Comparison of ENCODE assay signal across 13 cellular contexts in genomic region chr4:15893967-15894366, GRCh38. TPM values are rescaled to one million over a fixed set of nuclear protein-coding genes. Genes with fewer than 3 reads are reported as not detected.
DNase-seq lines count a peak whose midpoint lies in the region; ATAC-seq, FAIRE-seq and TF ChIP-seq lines count a peak whose summit lies in the region.
"Had no signal": no experiment of that assay in that cellular context is flagged by ENCODE, and none has a peak within 500 bp of the region (broad histone marks: within the 10 kb centered on the region; RNA-seq: fewer than 3 reads in every experiment).

No MANE protein-coding gene starts in this region.

- FAIRE-seq in GM12891 (lab: Jason Lieb, UNC) = no peak

- POLR2A ChIA-PET in SK-N-SH (lab: Yijun Ruan, JAX) = no interaction called here
- POLR2A ChIA-PET in activated CD8-positive, alpha-beta T cell treated with anti-CD3 and anti-CD28 coated beads, Interleukin-2, amount 10 ng/mL, durations not matched to agents 7 days and 5 days (lab: Charles Lee) = no interaction called here

- H3K9me3 ChIP-seq in GM23248 (ENCODE audit: low read depth) = no peaks in the 10 kb centered on the region
- no peaks in the 10 kb centered on the region for H3K9me3 ChIP-seq in SK-N-SH
- H3K9me3 ChIP-seq in stomach smooth muscle (ENCODE audit: control insufficient read depth in 2 of 2, low read length in 2 of 2) = no peaks in the 10 kb centered on the region

- H3F3A ChIP-seq in GM23248 (ENCODE audit: insufficient read depth) = peaks cover 24% of the 10 kb centered on the region
- H3F3A ChIP-seq in SK-N-SH (replicated peaks; ENCODE audit: insufficient read depth) = no peaks in the 10 kb centered on the region

- peak overlapping the region; percentile 67 for H3K27ac ChIP-seq in GM23248
- H3K27ac ChIP-seq in SK-N-SH (ENCODE audit: low read depth in 2 of 2, low read length in 1 of 2) = peak overlapping the region in 1 of 2 experiments; percentile 61; a peak in 2 of 4 replicates
- H3K27ac ChIP-seq in stomach smooth muscle (ENCODE audit: low read length) = peak overlapping the region; percentile 49
- H3K27ac ChIP-seq: neural progenitor cell had no signal

- in situ Hi-C loops in GM23248 (cut with MboI) = no loop called here

- peaks cover 12% of the 10 kb centered on the region for H3K27me3 Mint-ChIP-seq in activated T-cell treated with anti-CD3 and anti-CD28 coated beads, Interleukin-2, amount 50 U/mL, for 4 hours (ENCODE audit: low read depth)
- peaks cover 32% of the 10 kb centered on the region for H3K27me3 Mint-ChIP-seq in activated CD8-positive, alpha-beta T cell treated with anti-CD3 and anti-CD28 coated beads, Interleukin-2, amount 10 ng/mL, durations not matched to agents 7 days and 5 days (ENCODE audit: low read depth)

- no peak overlapping the region for H3K4me3 Mint-ChIP-seq in activated T-cell treated with anti-CD3 and anti-CD28 coated beads, Interleukin-2, amount 50 U/mL, for 4 hours
- no peak overlapping the region for H3K4me3 Mint-ChIP-seq in activated CD8-positive, alpha-beta T cell treated with anti-CD3 and anti-CD28 coated beads, Interleukin-2, amount 10 ng/mL, durations not matched to agents 7 days and 5 days
- H3K4me3 Mint-ChIP-seq: neural progenitor cell had no signal

- ATAC-seq in activated T-cell treated with anti-CD3 and anti-CD28 coated beads, Interleukin-2, amount 50 U/mL, for 4 hours = no peak
- ATAC-seq in activated CD8-positive, alpha-beta T cell treated with anti-CD3 and anti-CD28 coated beads, Interleukin-2, amount 10 ng/mL, durations not matched to agents 7 days and 5 days = no peak
- ATAC-seq in GM21381 (IDR thresholded peaks at IDR 0.05; ENCODE audit: unreplicated experiment) = no peak

- no peak for TF ChIP-seq CTCF in SK-N-SH (IDR thresholded peaks at IDR 0.05)

- H3K79me2 ChIP-seq in GM23248 (ENCODE audit: insufficient read depth) = no peaks in the 10 kb centered on the region
- no peaks in the 10 kb centered on the region for H3K79me2 ChIP-seq in SK-N-SH (ENCODE audit: insufficient read depth)

- TF ChIP-seq EP300 in SK-N-SH (IDR thresholded peaks at IDR 0.05; ENCODE audit: borderline replicate concordance in 1 of 2, low read depth in 1 of 2, low read length in 1 of 2) = peak in 1 of 2 experiments; percentile 16; a peak in 1 of 4 replicates

- no peaks in the 10 kb centered on the region for H3K36me3 Mint-ChIP-seq in activated T-cell treated with anti-CD3 and anti-CD28 coated beads, Interleukin-2, amount 50 U/mL, for 4 hours (ENCODE audit: insufficient read depth)
- H3K36me3 Mint-ChIP-seq in activated CD8-positive, alpha-beta T cell treated with anti-CD3 and anti-CD28 coated beads, Interleukin-2, amount 10 ng/mL, durations not matched to agents 7 days and 5 days (ENCODE audit: low read depth) = no peaks in the 10 kb centered on the region
- H3K36me3 Mint-ChIP-seq: neural progenitor cell had no signal

- no peak overlapping the region for H2AFZ ChIP-seq in GM23248
- H2AFZ ChIP-seq in SK-N-SH (ENCODE audit: low read depth) = no peak overlapping the region
- H2AFZ ChIP-seq: neural progenitor cell had no signal

- DNase-seq in GM23248 (peak; percentile 96), SK-N-SH (no peak), fibroblast of the conjunctiva (ENCODE audit: low read depth) (peak; percentile 93), GM12891 (ENCODE audit: insufficient read length, low spot score) (no peak)
- DNase-seq in activated T-cell treated with anti-CD3 and anti-CD28 coated beads, Interleukin-2, amount 50 U/mL, for 4 hours = no peak
- no peak for DNase-seq in activated CD8-positive, alpha-beta T cell treated with anti-CD3 and anti-CD28 coated beads, Interleukin-2, amount 10 ng/mL, durations not matched to agents 7 days and 5 days
- DNase-seq: activated T-cell treated with anti-CD3 and anti-CD28 coated beads for 4 hours, Kasumi-1, NCI-H524 had no signal

- 0 out of 2 replicates have a peak, but pooled peaks cover 5% of the 10 kb centered on the region for H3K27me3 ChIP-seq in GM23248 (replicated peaks; ENCODE audit: insufficient read depth)
- no peaks in the 10 kb centered on the region; the same call in 1 of the 2 replicates for H3K27me3 ChIP-seq in SK-N-SH (ENCODE audit: insufficient read depth)
- H3K27me3 ChIP-seq in stomach smooth muscle (ENCODE audit: control insufficient read depth in 1 of 2, insufficient read depth in 2 of 2, low read length in 2 of 2) = no peaks in the 10 kb centered on the region
- H3K27me3 ChIP-seq: neural progenitor cell had no signal

- H3K36me3 ChIP-seq in GM23248 (ENCODE audit: low read depth) (no peaks in the 10 kb centered on the region), SK-N-SH (replicated peaks in 1 of 2; ENCODE audit: control insufficient read depth in 1 of 2, insufficient read depth in 2 of 2, low read length in 1 of 2) (no peaks in the 10 kb centered on the region), stomach smooth muscle (ENCODE audit: control insufficient read depth in 2 of 2, insufficient read depth in 2 of 2, low read length in 2 of 2) (no peaks in the 10 kb centered on the region)
- H3K36me3 ChIP-seq: neural progenitor cell had no signal

- H3K9me2 ChIP-seq in GM23248 (ENCODE audit: insufficient read depth) = no peaks in the 10 kb centered on the region
- H3K9me2 ChIP-seq in SK-N-SH = no peaks in the 10 kb centered on the region

- no peaks in the 10 kb centered on the region for H3K9me3 Mint-ChIP-seq in activated T-cell treated with anti-CD3 and anti-CD28 coated beads, Interleukin-2, amount 50 U/mL, for 4 hours
- H3K9me3 Mint-ChIP-seq in activated CD8-positive, alpha-beta T cell treated with anti-CD3 and anti-CD28 coated beads, Interleukin-2, amount 10 ng/mL, durations not matched to agents 7 days and 5 days (ENCODE audit: insufficient read depth) = no peaks in the 10 kb centered on the region
- H3K9me3 Mint-ChIP-seq: neural progenitor cell had no signal

- 14 to 16% methylated on average over 4 of the region's 4 CpGs for WGBS in GM23248 (ENCODE audit: low coverage in 1 of 2, low lambda C conversion rate in 2 of 2, missing lambda C conversion rate in 2 of 2), 2 experiments
- 11% methylated on average over 4 of the region's 4 CpGs for WGBS in SK-N-SH (ENCODE audit: low lambda C conversion rate)

- CTCF ChIA-PET in SK-N-SH (lab: Yijun Ruan, JAX) = interaction anchor here (0.6 to 4.2 kb wide), 4 partner anchors 11 to 69 kb away, joined by 3 to 19 read pairs (median 6); no protein-coding TSS in a partner anchor
- CTCF ChIA-PET in activated CD8-positive, alpha-beta T cell treated with anti-CD3 and anti-CD28 coated beads, Interleukin-2, amount 10 ng/mL, durations not matched to agents 7 days and 5 days (lab: Charles Lee) = interaction anchor here (2.9 kb wide), 1 partner anchor 11 kb away, joined by 14 read pairs; no protein-coding TSS in a partner anchor

- H3K4me3 ChIP-seq in GM23248 (no peak overlapping the region), SK-N-SH (ENCODE audit: low read depth in 2 of 2, low read length in 1 of 2) (no peak overlapping the region), stomach smooth muscle (ENCODE audit: low read length in 2 of 2) (no peak overlapping the region)
- H3K4me3 ChIP-seq: neural progenitor cell had no signal

- H4K20me1 ChIP-seq in GM23248 (ENCODE audit: insufficient read depth) (no peaks in the 10 kb centered on the region), SK-N-SH (ENCODE audit: insufficient read depth) (no peaks in the 10 kb centered on the region)

- no peak overlapping the region for H3K27ac Mint-ChIP-seq in activated CD8-positive, alpha-beta T cell treated with anti-CD3 and anti-CD28 coated beads, Interleukin-2, amount 10 ng/mL, durations not matched to agents 7 days and 5 days
- H3K27ac Mint-ChIP-seq: neural progenitor cell had no signal

- H3K9ac ChIP-seq in GM23248 = peak overlapping the region; percentile 30; the same call in 1 of the 2 replicates
- peak overlapping the region; percentile 18; the same call in 1 of the 2 replicates for H3K9ac ChIP-seq in SK-N-SH
- H3K9ac ChIP-seq in stomach smooth muscle (ENCODE audit: low read length in 2 of 2) = no peak overlapping the region
- H3K9ac ChIP-seq: neural progenitor cell had no signal

- TF ChIP-seq RAD21 in SK-N-SH (IDR thresholded peaks at IDR 0.05; ENCODE audit: low read length) = no peak

- peaks cover 23% of the 10 kb centered on the region for H3K4me1 ChIP-seq in GM23248 (ENCODE audit: insufficient read depth)
- H3K4me1 ChIP-seq in SK-N-SH (ENCODE audit: control insufficient read depth in 1 of 2, insufficient read depth in 2 of 2, low read depth in 1 of 2, low read length in 1 of 2) = no peaks in the 10 kb centered on the region
- peaks cover 17% of the 10 kb centered on the region for H3K4me1 ChIP-seq in stomach smooth muscle (ENCODE audit: control insufficient read depth, insufficient read depth, low read length)

- peaks cover 3% of the 10 kb centered on the region for H3K4me1 Mint-ChIP-seq in activated T-cell treated with anti-CD3 and anti-CD28 coated beads, Interleukin-2, amount 50 U/mL, for 4 hours (ENCODE audit: low read depth)
- H3K4me1 Mint-ChIP-seq in activated CD8-positive, alpha-beta T cell treated with anti-CD3 and anti-CD28 coated beads, Interleukin-2, amount 10 ng/mL, durations not matched to agents 7 days and 5 days (ENCODE audit: low read depth) = no peaks in the 10 kb centered on the region

- H3K4me2 ChIP-seq in GM23248 (ENCODE audit: unreplicated experiment) = peak overlapping the region; percentile 32
- H3K4me2 ChIP-seq in SK-N-SH = no peak overlapping the region
- H3K4me2 ChIP-seq: neural progenitor cell had no signal

- TF ChIP-seq POLR2A in GM12891 (IDR thresholded peaks at IDR 0.05; ENCODE audit: low read depth, low read length) = no peak

TF ChIP-seq in SK-N-SH, 30 proteins besides CTCF, POLR2A, EP300 and RAD21 (continues in another document):
- TF ChIP-seq SMC3 (IDR thresholded peaks at IDR 0.05; ENCODE audit: low read depth, low read length) (no peak), JUND (IDR thresholded peaks at IDR 0.05) (peak; percentile 74), NFIC (IDR thresholded peaks at IDR 0.05; ENCODE audit: borderline replicate concordance) (0 out of 2 replicates have a peak, but pooled peaks have one; percentile 26), EZH2phosphoT487 (IDR thresholded peaks at IDR 0.05; ENCODE audit: borderline replicate concordance, low read depth) (no peak)

TF ChIP-seq in GM12891, 5 proteins besides CTCF, POLR2A, EP300 and RAD21 (continues in another document):
- no peak for TF ChIP-seq TAF1 (IDR thresholded peaks at IDR 0.05; ENCODE audit: low read depth, low read length)
- TF ChIP-seq SPI1 (IDR thresholded peaks at IDR 0.05; ENCODE audit: low read depth, low read length) = no peak
- TF ChIP-seq PAX5 (IDR thresholded peaks at IDR 0.05; ENCODE audit: insufficient read depth, low read length, severe bottlenecking) = no peak
- TF ChIP-seq POLR2AphosphoS5 (IDR thresholded peaks at IDR 0.05; ENCODE audit: low read depth, low read length) = no peak

RNA-seq across cellular contexts. Expression of gene FGFBP1, which starts 44.6 kb away (rescaled TPM):
- not detected in 2 replicates for total RNA-seq in GM23248 (2014; rRNA removed; shearing (Covaris generic))
- not detected in 2 replicates for polyA plus RNA-seq in GM23248 (2016; fragmentation: Nextera tagmentation; extraction: Ambion mirVana)
- 0.11 and 0.13 TPM in 2 replicates for polyA plus RNA-seq in SK-N-SH (2012; rRNA removed)
- 0.14 and 0.18 TPM in 2 replicates for polyA plus RNA-seq in SK-N-SH (2012; cell fraction: cytosol; rRNA removed)
- 0.06 TPM in 1 of 2 replicates, not detected in the other for polyA plus RNA-seq in SK-N-SH (2012; cell fraction: nucleus; rRNA removed)
- total RNA-seq in activated T-cell treated with anti-CD3 and anti-CD28 coated beads, Interleukin-2, amount 50 U/mL, for 4 hours = not detected
- not detected for total RNA-seq in activated CD8-positive, alpha-beta T cell treated with anti-CD3 and anti-CD28 coated beads, Interleukin-2, amount 10 ng/mL, durations not matched to agents 7 days and 5 days
- not detected for polyA plus RNA-seq in GM12891 (2012; ENCODE audit: low read depth, missing spikeins)
- total RNA-seq: T-helper 1 cell treated with Interleukin-12 subunit alpha and Interleukin-12 subunit beta and Interleukin-4 antibody, amounts not matched to agents 30 ng/mL and 1 ng/mL, for 36 hours had no signal

Comparison
In these comparisons a context has a peak if more than half of its experiments do, and no peak if none do; other contexts are left out.
1. DNase-seq: peak in GM23248 (single experiment) and fibroblast of the conjunctiva (single experiment); none in SK-N-SH (single experiment), activated T-cell treated with anti-CD3 and anti-CD28 coated beads, Interleukin-2, amount 50 U/mL, for 4 hours (single experiment), activated CD8-positive, alpha-beta T cell treated with anti-CD3 and anti-CD28 coated beads, Interleukin-2, amount 10 ng/mL, durations not matched to agents 7 days and 5 days (single experiment) and GM12891 (single experiment).
2. H3K9ac ChIP-seq: peak in GM23248 (single experiment) and SK-N-SH (single experiment); none in stomach smooth muscle (0 of 2).